ENCODE assay signal across 31 cellular contexts in genomic region chr19:5472303-5472702, GRCh38. TPM values are rescaled to one million over a fixed set of nuclear protein-coding genes. Genes with fewer than 3 reads are reported as not detected.
"Had no signal": no experiment of that assay in that cellular context is flagged by ENCODE, and none has a peak within 500 bp of the region (broad histone marks: within the 10 kb centered on the region; RNA-seq: fewer than 3 reads in every experiment).

No MANE protein-coding gene starts in this region.

- H3K27me3 ChIP-seq: brain microvascular endothelial cell, MG63, SJCRH30 had no signal

- H3K4me1 Mint-ChIP-seq: activated CD4-positive, alpha-beta T cell treated with anti-CD3 and anti-CD28 coated beads, Interleukin-2, amount 10 ng/mL, durations not matched to agents 24 days and 14 days; activated CD8-positive, alpha-beta memory T cell treated with anti-CD3 and anti-CD28 coated beads, Interleukin-2, amount 10 ng/mL, durations not matched to agents 7 days and 5 days; IgD-negative memory B cell had no signal

- H3K4me3 ChIP-seq: MG63, SJCRH30 had no signal

- DNase-seq: activated CD4-positive, alpha-beta T cell treated with anti-CD3 and anti-CD28 coated beads, Interleukin-2, amount 10 ng/mL, durations not matched to agents 24 days and 14 days; activated CD4-positive, alpha-beta T cell treated with anti-CD3 and anti-CD28 coated beads, Interleukin-2, amount 50 U/mL, for 48 hours; activated CD4-positive, CD25-positive, alpha-beta regulatory T cell treated with anti-CD3 and anti-CD28 coated beads, Interleukin-2, amount 50 U/mL, for 72 hours; activated CD8-positive, alpha-beta memory T cell treated with anti-CD3 and anti-CD28 coated beads, Interleukin-2, amount 10 ng/mL, durations not matched to agents 7 days and 5 days; activated effector memory CD4-positive, alpha-beta T cell treated with anti-CD3 and anti-CD28 coated beads, Interleukin-2, amount 50 U/mL, for 16 hours; activated naive CD4-positive, alpha-beta T cell treated with Interleukin-2 at 50 U/mL for 16 hours; activated T-cell treated with anti-CD3 and anti-CD28 coated beads, Interleukin-2, amount 50 U/mL, for 24 hours; amygdala; brain microvascular endothelial cell; KG1; MG63; NCI-H1092 treated with DMSO at 0.1 percent for 48 hours; NCI-H1436; NCI-H1694 treated with DMSO at 0.1 percent for 48 hours; NCI-H2029 treated with DMSO at 0.1 percent for 48 hours; NCI-H345; NCI-H510A; NCI-H526 treated with DMSO at 0.1 percent for 48 hours; NCI-H82; Right ventricle myocardium superior; RPMI8226; SJCRH30; SK-N-SH; T-helper 1 cell had no signal

- H3K9me3 Mint-ChIP-seq: activated CD4-positive, alpha-beta T cell treated with anti-CD3 and anti-CD28 coated beads, Interleukin-2, amount 10 ng/mL, durations not matched to agents 24 days and 14 days; activated T-cell treated with anti-CD3 and anti-CD28 coated beads, Interleukin-2, amount 50 U/mL, for 24 hours; activated T-helper 1 cell treated with anti-CD3 and anti-CD28 coated beads, Interleukin-12 subunit alpha, Interleukin-12 subunit beta, Interleukin-2, Interleukin-4 antibody, amounts not matched to agents 30 ng/mL and 10 ng/mL and 1 ng/mL, durations not matched to agents 14 hours and 24 hours and 36 hours; IgD-negative memory B cell had no signal

- H3K27me3 Mint-ChIP-seq: activated CD4-positive, alpha-beta T cell treated with anti-CD3 and anti-CD28 coated beads, Interleukin-2, amount 10 ng/mL, durations not matched to agents 24 days and 14 days; activated CD8-positive, alpha-beta memory T cell treated with anti-CD3 and anti-CD28 coated beads, Interleukin-2, amount 10 ng/mL, durations not matched to agents 7 days and 5 days had no signal

- H3K36me3 ChIP-seq: brain microvascular endothelial cell, MG63, SJCRH30 had no signal

- H3K27ac ChIP-seq: brain microvascular endothelial cell, SJCRH30 had no signal

- H3K36me3 Mint-ChIP-seq: activated CD8-positive, alpha-beta memory T cell treated with anti-CD3 and anti-CD28 coated beads, Interleukin-2, amount 10 ng/mL, durations not matched to agents 7 days and 5 days; activated naive CD8-positive, alpha-beta T cell; IgD-negative memory B cell had no signal

- H3K4me3 Mint-ChIP-seq: activated CD4-positive, alpha-beta T cell treated with anti-CD3 and anti-CD28 coated beads, Interleukin-2, amount 10 ng/mL, durations not matched to agents 24 days and 14 days; activated CD8-positive, alpha-beta memory T cell treated with anti-CD3 and anti-CD28 coated beads, Interleukin-2, amount 10 ng/mL, durations not matched to agents 7 days and 5 days; activated naive CD8-positive, alpha-beta T cell; activated T-cell treated with anti-CD3 and anti-CD28 coated beads, Interleukin-2, amount 50 U/mL, for 24 hours; activated T-helper 1 cell treated with anti-CD3 and anti-CD28 coated beads, Interleukin-12 subunit alpha, Interleukin-12 subunit beta, Interleukin-2, Interleukin-4 antibody, amounts not matched to agents 30 ng/mL and 10 ng/mL and 1 ng/mL, durations not matched to agents 14 hours and 24 hours and 36 hours; IgD-negative memory B cell had no signal

- H3K27ac Mint-ChIP-seq: activated CD4-positive, alpha-beta T cell treated with anti-CD3 and anti-CD28 coated beads, Interleukin-2, amount 10 ng/mL, durations not matched to agents 24 days and 14 days; activated CD8-positive, alpha-beta memory T cell treated with anti-CD3 and anti-CD28 coated beads, Interleukin-2, amount 10 ng/mL, durations not matched to agents 7 days and 5 days; activated naive CD8-positive, alpha-beta T cell; activated T-cell treated with anti-CD3 and anti-CD28 coated beads, Interleukin-2, amount 50 U/mL, for 24 hours; activated T-helper 1 cell treated with anti-CD3 and anti-CD28 coated beads, Interleukin-12 subunit alpha, Interleukin-12 subunit beta, Interleukin-2, Interleukin-4 antibody, amounts not matched to agents 30 ng/mL and 10 ng/mL and 1 ng/mL, durations not matched to agents 14 hours and 24 hours and 36 hours; IgD-negative memory B cell had no signal

- H3K9me3 ChIP-seq: MG63, SJCRH30, SK-N-SH had no signal

- H3K4me1 ChIP-seq: SJCRH30 had no signal

- H3K9ac ChIP-seq: SK-N-SH had no signal

- H3K4me2 ChIP-seq: SK-N-SH had no signal

RNA-seq across cellular contexts. Expression of gene ZNRF4, which starts 17.1 kb away (rescaled TPM):
- total RNA-seq: activated CD4-positive, alpha-beta T cell treated with anti-CD3 and anti-CD28 coated beads, Interleukin-2, amount 10 ng/mL, durations not matched to agents 24 days and 14 days; activated CD8-positive, alpha-beta memory T cell treated with anti-CD3 and anti-CD28 coated beads, Interleukin-2, amount 10 ng/mL, durations not matched to agents 7 days and 5 days; activated T-helper 1 cell treated with anti-CD3 and anti-CD28 coated beads, Interleukin-12 subunit alpha, Interleukin-12 subunit beta, Interleukin-2, Interleukin-4 antibody, amounts not matched to agents 30 ng/mL and 10 ng/mL and 1 ng/mL, durations not matched to agents 14 hours and 24 hours and 36 hours; cardiac septum; LHCN-M2; OCI-LY7; Right ventricle myocardium superior; SJCRH30; T-helper 2 cell treated with Interferon-gamma antibody and Interleukin-4, amounts not matched to agents 100 ng/mL and 5 ng/mL, for 36 hours had no signal
- polyA plus RNA-seq: IgD-negative memory B cell, SK-N-SH had no signal
